In genomic region chr2:46164581-46165301, GRCh38 we compare ENCODE assay signal across 7 cellular contexts.
DNase-seq lines count a peak whose midpoint lies in the region; ATAC-seq, FAIRE-seq and TF ChIP-seq lines count a peak whose summit lies in the region.

No MANE protein-coding gene starts in this region.

- peak overlapping the region; percentile 80 for H3K27ac Mint-ChIP-seq in type B pancreatic cell

- H3K4me1 Mint-ChIP-seq in type B pancreatic cell (ENCODE audit: unreplicated experiment) = peaks cover 44% of the 10 kb centered on the region

- peaks cover 5% of the 10 kb centered on the region for H3K36me3 Mint-ChIP-seq in type B pancreatic cell

- peak overlapping the region; percentile 13 for H3K4me3 Mint-ChIP-seq in type B pancreatic cell

- no peaks in the 10 kb centered on the region for H3K9me3 Mint-ChIP-seq in type B pancreatic cell

- no peak overlapping the region for H3K4me3 ChIP-seq in epithelial cell of esophagus (ENCODE audit: low read length)

- no peak for FAIRE-seq in GM19239 (lab: Jason Lieb, UNC)

- peak; percentile 100 for DNase-seq in NCI-H226
- peak; percentile 83 for DNase-seq in epithelial cell of esophagus (ENCODE audit: low read depth)
- DNase-seq in mesenteric fat pad (ENCODE audit: low spot score) = peak; percentile 89
- no peak for DNase-seq in type B pancreatic cell (ENCODE audit: extremely low spot score, unreplicated experiment)
- DNase-seq in GM19239 (ENCODE audit: insufficient read length, low spot score) = no peak
- no peak for DNase-seq in NCI-H526 treated with DMSO at 0.1 percent for 48 hours (lab: John Stamatoyannopoulos, UW)

- no peak for ATAC-seq in HG02870 (IDR thresholded peaks at IDR 0.05; ENCODE audit: unreplicated experiment)

- TF ChIP-seq CTCF in epithelial cell of esophagus (IDR thresholded peaks at IDR 0.05; ENCODE audit: insufficient read depth, low read depth, low read length, missing control alignments) (no peak), type B pancreatic cell (conservative IDR thresholded peaks at IDR 0.05) (no peak)

- H3K27me3 Mint-ChIP-seq in type B pancreatic cell = no peaks in the 10 kb centered on the region

Comparison
In these comparisons a context has a peak if more than half of its experiments do, and no peak if none do; other contexts are left out.
1. DNase-seq: peak in NCI-H226 (single experiment), epithelial cell of esophagus (single experiment) and mesenteric fat pad (single experiment); none in type B pancreatic cell (single experiment), GM19239 (single experiment) and NCI-H526 treated with DMSO at 0.1 percent for 48 hours (single experiment).